Comparison of ENCODE assay signal across 8 cellular contexts in the genomic region with DNA sequence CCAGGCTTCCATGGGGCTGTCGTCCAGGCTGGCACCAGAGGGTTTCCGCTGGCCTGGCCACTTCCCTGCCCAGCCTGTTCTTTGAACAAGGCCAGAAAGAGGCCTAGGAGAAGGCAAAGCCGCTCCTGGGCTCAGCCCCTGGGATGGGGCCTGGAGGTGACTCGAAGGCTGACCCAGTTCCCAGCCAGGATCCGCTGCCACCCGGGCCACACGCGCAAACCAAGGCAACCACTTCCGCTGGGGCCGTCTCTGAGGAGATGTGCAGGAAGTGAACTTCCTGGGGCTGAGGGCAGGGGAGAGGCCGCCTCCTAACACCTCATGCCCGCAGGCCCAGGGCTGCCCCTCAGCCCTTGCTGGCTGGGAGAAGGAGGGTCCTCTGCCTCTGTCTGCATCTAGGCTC. TPM values are rescaled to one million over a fixed set of nuclear protein-coding genes. Genes with fewer than 3 reads are reported as not detected.
DNase-seq lines count a peak whose midpoint lies in the region; ATAC-seq and TF ChIP-seq lines count a peak whose summit lies in the region.

No MANE protein-coding gene starts in this region.

- 100% methylated on average over 1 of the region's 12 CpGs; no CpG with 5 or more reads in 1 of the 2 experiments for WGBS in IMR-90 (ENCODE audit: extremely low coverage in 2 of 2, insufficient read length in 1 of 2), 2 experiments

- H4K20me1 ChIP-seq in IMR-90 (ENCODE audit: insufficient read depth, low read length), result no peaks in the 10 kb centered on the region

- H3K9me1 ChIP-seq in IMR-90 (ENCODE audit: insufficient read depth, low read length), result 0 out of 2 replicates have a peak, but pooled peaks cover 3% of the 10 kb centered on the region

- intact Hi-C loops in IMR-90 (cut with micrococcal nuclease) (no loop called here), Right ventricle myocardium superior (cut with DNase I) (no loop called here)

- no peak overlapping the region for H3K4me2 ChIP-seq in IMR-90 (ENCODE audit: low read depth, low read length)

- TF ChIP-seq RAD21 in IMR-90 (IDR thresholded peaks at IDR 0.05; ENCODE audit: low read length), result no peak

- H2AFZ ChIP-seq in IMR-90 (replicated peaks; ENCODE audit: low read length, poor library complexity), result peak overlapping the region; percentile 67

- CTCF ChIA-PET in IMR-90 (lab: Yijun Ruan, JAX), result no interaction called here

- H3K27ac ChIP-seq in IMR-90 (ENCODE audit: insufficient read depth, low read length), result no peak overlapping the region

- H3K9me3 ChIP-seq in IMR-90 (ENCODE audit: control insufficient read depth, insufficient read depth, low read length), result no peaks in the 10 kb centered on the region

- no peak overlapping the region for H2BK120ac ChIP-seq in IMR-90 (ENCODE audit: low read depth, low read length)

- no peak overlapping the region for H3K23ac ChIP-seq in IMR-90 (ENCODE audit: low read depth, low read length)

- DNase-seq in GM19238 (ENCODE audit: insufficient read length, low spot score), result peak; percentile 76
- no peak for DNase-seq in IMR-90
- peak; percentile 48 to 65 for DNase-seq in activated CD8-positive, alpha-beta memory T cell treated with anti-CD3 and anti-CD28 coated beads for 1 hour (ENCODE audit: extremely low read depth in 1 of 2, low read depth in 1 of 2)
- peak; percentile 71 for DNase-seq in Right ventricle myocardium superior
- DNase-seq in stimulated activated CD8-positive, alpha-beta memory T cell treated with anti-CD3 and anti-CD28 coated beads, Interleukin-2, amount 100 ng/mL, for 1 hour (ENCODE audit: low read depth in 2 of 2), result peak; percentile 59 to 68
- no peak for DNase-seq in NCI-H82 treated with DMSO at 0.1 percent for 48 hours (lab: John Stamatoyannopoulos, UW; ENCODE audit: unreplicated experiment)
- DNase-seq in NCI-H2081 treated with DMSO at 0.1 percent for 48 hours (lab: John Stamatoyannopoulos, UW), result no peak
- no peak for DNase-seq in putamen (ENCODE audit: low spot score)

- no peak for TF ChIP-seq CTCF in IMR-90 (conservative IDR thresholded peaks at IDR 0.05; ENCODE audit: low read depth, low read length)

- no peak overlapping the region; the same call in 1 of the 2 replicates for H2BK20ac ChIP-seq in IMR-90 (ENCODE audit: low read depth, low read length)

- peak overlapping the region; percentile 39 for H2AK9ac ChIP-seq in IMR-90 (replicated peaks; ENCODE audit: low read depth, low read length, poor library complexity)

- no peak overlapping the region for H2BK15ac ChIP-seq in IMR-90 (ENCODE audit: low read depth, low read length)

- H3K14ac ChIP-seq in IMR-90 (replicated peaks; ENCODE audit: low read depth, low read length), result no peak overlapping the region

- POLR2A ChIA-PET in IMR-90 (lab: Charles Lee; ENCODE audit: unreplicated experiment), result no interaction called here

- no peak overlapping the region for H3K56ac ChIP-seq in IMR-90 (ENCODE audit: extremely low read depth, insufficient read depth, low read length)

- H4K8ac ChIP-seq in IMR-90 (ENCODE audit: low read depth in 2 of 2, low read length in 2 of 2), result no peak overlapping the region

- H4K5ac ChIP-seq in IMR-90 (ENCODE audit: low read depth, low read length), result no peak overlapping the region

- no TSS peak for BruUV-seq in IMR-90 (replicated peaks; lab: Mats Ljungman, UMichigan)

- H3K36me3 ChIP-seq in IMR-90 (ENCODE audit: control insufficient read depth, insufficient read depth, low read length), result peaks cover 7% of the 10 kb centered on the region; the same call in 1 of the 2 replicates

- H2AK5ac ChIP-seq in IMR-90 (ENCODE audit: low read depth, low read length), result no peak overlapping the region

- no peak overlapping the region for H3K18ac ChIP-seq in IMR-90 (ENCODE audit: low read depth, low read length)

- in situ Hi-C loops in IMR-90 (cut with MboI; ENCODE audit: low sequenced_read_pairs), result no loop called here

- H3K79me1 ChIP-seq in IMR-90 (ENCODE audit: low read depth in 1 of 2, low read length in 2 of 2), result 0 out of 4 replicates have a peak, but pooled peaks cover 0 to under 1% of the 10 kb centered on the region in 2 experiments

- dilution Hi-C loops in IMR-90 (cut with HindIII; ENCODE audit: low sequenced_read_pairs, unreplicated experiment), result no loop called here

- H3K4me1 ChIP-seq in IMR-90 (ENCODE audit: control insufficient read depth, insufficient read depth, low read length), result peaks cover 2% of the 10 kb centered on the region; the same call in 1 of the 2 replicates

- no peak overlapping the region for H3K4ac ChIP-seq in IMR-90 (ENCODE audit: low read depth, low read length)

- no peak overlapping the region for H4K91ac ChIP-seq in IMR-90 (ENCODE audit: insufficient read depth, low read depth, low read length)

- no peak overlapping the region for H3K4me3 ChIP-seq in IMR-90 (ENCODE audit: insufficient read depth, low read depth, low read length)

- no peak for ATAC-seq in IMR-90 (ENCODE audit: low read depth)
- no peak for ATAC-seq in Right ventricle myocardium superior (ENCODE audit: poor library complexity)

- no peaks in the 10 kb centered on the region for H3K27me3 ChIP-seq in IMR-90 (ENCODE audit: control insufficient read depth, insufficient read depth, low read length)

- H2BK5ac ChIP-seq in IMR-90 (ENCODE audit: low read depth, low read length, poor library complexity, severe bottlenecking), result no peak overlapping the region

- no peak for TF ChIP-seq POLR2A in IMR-90 (IDR thresholded peaks at IDR 0.05; ENCODE audit: low read depth, low read length)

- H3K9ac ChIP-seq in IMR-90 (ENCODE audit: low read depth, low read length), result no peak overlapping the region

TF ChIP-seq in IMR-90, 13 proteins besides CTCF, POLR2A, EP300 and RAD21:
- TF ChIP-seq BHLHE40 (IDR thresholded peaks at IDR 0.05; ENCODE audit: low read depth, low read length) (no peak), MAFK (IDR thresholded peaks at IDR 0.05; ENCODE audit: low read depth, low read length) (no peak), MAZ (IDR thresholded peaks at IDR 0.05; ENCODE audit: borderline replicate concordance, low read depth, low read length) (no peak), ELK1 (IDR thresholded peaks at IDR 0.05; ENCODE audit: borderline replicate concordance, low read depth, low read length) (no peak), RFX5 (IDR thresholded peaks at IDR 0.05; ENCODE audit: low read depth, low read length) (no peak), CHD1 (IDR thresholded peaks at IDR 0.05; ENCODE audit: low read depth, low read length) (no peak), SMC3 (IDR thresholded peaks at IDR 0.05; ENCODE audit: low read depth, low read length) (no peak), CEBPB (IDR thresholded peaks at IDR 0.05; ENCODE audit: low read depth, low read length) (no peak), USF2 (IDR thresholded peaks at IDR 0.05; ENCODE audit: low read depth, low read length) (no peak), MXI1 (IDR thresholded peaks at IDR 0.05; ENCODE audit: borderline replicate concordance, low read depth, low read length) (no peak), RCOR1 (IDR thresholded peaks at IDR 0.05; ENCODE audit: insufficient replicate concordance, low read length) (no peak)

RNA-seq across cellular contexts. Expression of gene PLEKHF1, which starts 15.2 kb away (rescaled TPM):
- total RNA-seq in IMR-90 (2012; rRNA removed), result 4.7 and 5.0 TPM in 2 replicates
- 6.6 and 7.2 TPM in 2 replicates for polyA plus RNA-seq in IMR-90 (2012; rRNA removed)
- polyA plus RNA-seq in IMR-90 (2012; cell fraction: cytosol; rRNA removed), result 7.0 and 12.9 TPM in 2 replicates
- polyA plus RNA-seq in IMR-90 (2012; cell fraction: nucleus; rRNA removed; ENCODE audit: low replicate concordance), result 10.8 and 25.4 TPM in 2 replicates
- total RNA-seq in Right ventricle myocardium superior, result 39.9 TPM

RNA-seq across cellular contexts. Expression of gene C19orf12, which starts 34.6 kb away (rescaled TPM):
- total RNA-seq in IMR-90 (2012; rRNA removed) (16.3 and 19.2 TPM in 2 replicates), Right ventricle myocardium superior (59.9 TPM)
- 24.0 and 24.2 TPM in 2 replicates for polyA plus RNA-seq in IMR-90 (2012; rRNA removed)
- 16.3 and 25.0 TPM in 2 replicates for polyA plus RNA-seq in IMR-90 (2012; cell fraction: cytosol; rRNA removed)
- 21.2 and 29.1 TPM in 2 replicates for polyA plus RNA-seq in IMR-90 (2012; cell fraction: nucleus; rRNA removed; ENCODE audit: low replicate concordance)

Comparison
In these comparisons a context has a peak if more than half of its experiments do, and no peak if none do; other contexts are left out.
1. DNase-seq: peak in GM19238 (single experiment), activated CD8-positive, alpha-beta memory T cell treated with anti-CD3 and anti-CD28 coated beads for 1 hour (2 of 2), Right ventricle myocardium superior (single experiment) and stimulated activated CD8-positive, alpha-beta memory T cell treated with anti-CD3 and anti-CD28 coated beads, Interleukin-2, amount 100 ng/mL, for 1 hour (2 of 2); none in IMR-90 (single experiment), NCI-H82 treated with DMSO at 0.1 percent for 48 hours (single experiment), NCI-H2081 treated with DMSO at 0.1 percent for 48 hours (single experiment) and putamen (single experiment).